Comparison of ENCODE assay signal across 8 cellular contexts in genomic region chr4:109432676-109433075, GRCh38. TPM values are rescaled to one million over a fixed set of nuclear protein-coding genes. Genes with fewer than 3 reads are reported as not detected.
DNase-seq lines count a peak whose midpoint lies in the region; ATAC-seq, FAIRE-seq and TF ChIP-seq lines count a peak whose summit lies in the region.

No MANE protein-coding gene starts in this region.

- H3K9me3 ChIP-seq in astrocyte (ENCODE audit: insufficient read depth, low read depth, low read length): no peaks in the 10 kb centered on the region
- H3K9me3 ChIP-seq in testis: no peaks in the 10 kb centered on the region

- peak overlapping the region; percentile 79 for H3K4me3 ChIP-seq in astrocyte (ENCODE audit: insufficient read depth, low read depth, low read length)
- H3K4me3 ChIP-seq in testis: peak overlapping the region; percentile 68 to 83

- H4K20me1 ChIP-seq in astrocyte (ENCODE audit: insufficient read depth, low read length): peaks cover 35% of the 10 kb centered on the region

- WGBS in testis, 2 donors: 2 to 5% methylated on average over 3 of the region's 3 CpGs

- peak; percentile 37 for FAIRE-seq in astrocyte (lab: Jason Lieb, UNC)

- DNase-seq in ACHN (peak; percentile 50), HT1080 (ENCODE audit: low read depth) (peak; percentile 37), astrocyte (ENCODE audit: low read depth) (peak; percentile 73), kidney glomerular epithelial cell (lab: John Stamatoyannopoulos, UW) (peak; percentile 64), testis (no peak), COLO829 (ENCODE audit: low spot score) (no peak)

- no peaks in the 10 kb centered on the region for H3K27me3 ChIP-seq in astrocyte (ENCODE audit: insufficient read depth, low read length)
- H3K27me3 ChIP-seq in testis: no peaks in the 10 kb centered on the region

- H3K9me3 Mint-ChIP-seq in astrocyte (ENCODE audit: unreplicated experiment): no peaks in the 10 kb centered on the region

- peaks cover 6% of the 10 kb centered on the region for H3K36me3 Mint-ChIP-seq in astrocyte (ENCODE audit: low read depth, unreplicated experiment)

- in situ Hi-C loops in ACHN (cut with HindIII; ENCODE audit: low pct_ligation_motif_present, low pct_unique_long_range_greater_than_20kb, low sequenced_read_pairs): no loop called here

- H3K27me3 Mint-ChIP-seq in astrocyte (ENCODE audit: low read depth, unreplicated experiment): no peaks in the 10 kb centered on the region

- H2AFZ ChIP-seq in astrocyte (ENCODE audit: low read depth, low read length): peak overlapping the region; percentile 94

- peak overlapping the region; percentile 94 for H3K4me3 Mint-ChIP-seq in astrocyte (ENCODE audit: unreplicated experiment)

- peak overlapping the region; percentile 93 for H3K9ac ChIP-seq in astrocyte (ENCODE audit: low read length)

- H3K4me1 Mint-ChIP-seq in astrocyte (ENCODE audit: low read depth, unreplicated experiment): peaks cover 27% of the 10 kb centered on the region

- TF ChIP-seq POLR2A in testis (IDR thresholded peaks at IDR 0.05): no peak

- TF ChIP-seq CTCF in astrocyte (IDR thresholded peaks at IDR 0.05; ENCODE audit: insufficient read depth, low read depth, low read length) (no peak), testis (IDR thresholded peaks at IDR 0.05) (no peak)

- peaks cover 7% of the 10 kb centered on the region for H3K4me1 ChIP-seq in astrocyte (ENCODE audit: insufficient read depth, low read length)
- peaks cover 22% of the 10 kb centered on the region for H3K4me1 ChIP-seq in testis

- ATAC-seq in GM21737 (IDR thresholded peaks at IDR 0.05; ENCODE audit: unreplicated experiment) (no peak), HG03460 (IDR thresholded peaks at IDR 0.05; ENCODE audit: unreplicated experiment) (no peak)

- peak overlapping the region; percentile 92 for H3K4me2 ChIP-seq in astrocyte (ENCODE audit: low read length)

- peak overlapping the region; percentile 94 for H3K27ac Mint-ChIP-seq in astrocyte (ENCODE audit: unreplicated experiment)

- H3K79me2 ChIP-seq in astrocyte (ENCODE audit: insufficient read depth, low read length): peaks cover 61% of the 10 kb centered on the region

- H3K36me3 ChIP-seq in astrocyte (ENCODE audit: insufficient read depth, low read length) (no peaks in the 10 kb centered on the region), testis (ENCODE audit: low read depth, missing control alignments) (no peaks in the 10 kb centered on the region)

- intact Hi-C loops in testis (cut with DNase I; ENCODE audit: low total_unique reads): loop anchor here (10.0 kb wide), 1 partner anchor 122 kb away; no protein-coding TSS in a partner anchor

- H3K27ac ChIP-seq in astrocyte (ENCODE audit: low read depth, low read length) (peak overlapping the region; percentile 95), testis (peak overlapping the region; percentile 93 to 94)

RNA-seq across cellular contexts. Expression of gene SEC24B, which starts 0.9 kb away (rescaled TPM):
- 10.9 and 23.1 TPM in 2 replicates for total RNA-seq in HT1080 (2014; rRNA removed; shearing (Covaris generic))
- polyA plus RNA-seq in HT1080 (2015; cell fraction: cytosol; rRNA removed): 26.1 and 35.0 TPM in 2 replicates
- polyA plus RNA-seq in HT1080 (2015; cell fraction: nucleus; rRNA removed): 64.1 and 65.2 TPM in 2 replicates
- total RNA-seq in astrocyte: 41.5 and 41.9 TPM in 2 replicates
- 10 to 100 TPM; 36.0 to 38.6 TPM for total RNA-seq in testis
- 22.7 TPM for polyA plus RNA-seq in testis (ENCODE audit: insufficient read depth, low read depth, low replicate concordance)

Comparison
In these comparisons a context has a peak if more than half of its experiments do, and no peak if none do; other contexts are left out.
1. DNase-seq: peak in ACHN (single experiment), HT1080 (single experiment), astrocyte (single experiment) and kidney glomerular epithelial cell (single experiment); none in testis (single experiment) and COLO829 (single experiment).